In the genomic region with DNA sequence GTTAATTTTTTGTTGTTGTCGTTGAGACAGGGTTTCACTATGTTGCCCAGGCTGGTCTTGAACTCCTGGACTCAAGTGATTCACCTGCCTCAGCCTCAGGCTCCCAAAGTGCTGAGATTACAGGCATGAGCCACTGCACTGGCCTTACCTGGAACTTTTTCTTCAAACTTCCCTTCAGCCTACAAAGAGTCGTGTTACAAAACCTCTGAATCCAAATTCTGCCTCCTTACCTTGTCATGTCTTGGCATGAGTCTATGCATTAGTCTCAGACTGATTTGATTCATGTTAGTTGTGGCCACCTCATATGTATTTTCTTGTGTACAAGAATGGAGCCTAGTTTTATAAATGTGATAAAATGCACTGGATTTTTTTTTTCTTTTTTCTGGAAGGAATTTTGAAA, we compare ENCODE assay signal across 31 cellular contexts.
"Had no signal": no experiment of that assay in that cellular context is flagged by ENCODE, and none has a peak within 500 bp of the region (broad histone marks: within the 10 kb centered on the region; RNA-seq: fewer than 3 reads in every experiment).

No MANE protein-coding gene starts in this region.

- H3K9me3 ChIP-seq: neutrophil, ovary, testis, thyroid gland, transverse colon, upper lobe of left lung, vagina had no signal

- H2AFZ ChIP-seq: neural progenitor cell had no signal

- H3K4me3 Mint-ChIP-seq: immature natural killer cell; naive thymus-derived CD8-positive, alpha-beta T cell; nephron progenitor cell; neural progenitor cell; stimulated activated naive B cell treated with anti-CD40 and anti-IgM and Interleukin-4, amounts not matched to agents 10 μg/mL and 1 μg/mL and 100 μg/mL, for 72 hours had no signal

- H3K27ac Mint-ChIP-seq: immature natural killer cell; naive thymus-derived CD8-positive, alpha-beta T cell; nephron progenitor cell; neural progenitor cell; progenitor cell of endocrine pancreas; stimulated activated naive B cell treated with anti-CD40 and anti-IgM and Interleukin-4, amounts not matched to agents 10 μg/mL and 1 μg/mL and 100 μg/mL, for 72 hours had no signal

- H3K27ac ChIP-seq: left lung, lower lobe of right lung, neural progenitor cell, neutrophil, ovary, skin epidermis, stomach, testis, thyroid gland, transverse colon, upper lobe of left lung, vagina had no signal

- H3K4me2 ChIP-seq: neural progenitor cell had no signal

- H3K27me3 Mint-ChIP-seq: naive thymus-derived CD8-positive, alpha-beta T cell; progenitor cell of endocrine pancreas; stimulated activated naive B cell treated with anti-CD40 and anti-IgM and Interleukin-4, amounts not matched to agents 10 μg/mL and 1 μg/mL and 100 μg/mL, for 72 hours had no signal

- ATAC-seq: left colon; left lung; lower lobe of right lung; naive thymus-derived CD8-positive, alpha-beta T cell; right cardiac atrium; sciatic nerve; stimulated activated naive B cell treated with anti-CD40 and anti-IgM and Interleukin-4, amounts not matched to agents 10 μg/mL and 1 μg/mL and 100 μg/mL, for 72 hours; stimulated activated naive CD8-positive, alpha-beta T cell treated with anti-CD3 and anti-CD28 coated beads, Interleukin-15, Interleukin-2, amounts not matched to agents 100 U/mL and 50 U/mL, for 24 hours had no signal

- H3K36me3 ChIP-seq: left lung, lower lobe of right lung, neutrophil, ovary, stomach, thyroid gland, transverse colon, upper lobe of left lung, vagina had no signal

- H3K4me1 ChIP-seq: left lung, lower lobe of right lung, neural progenitor cell, stomach, testis, thyroid gland, transverse colon, upper lobe of left lung, vagina had no signal

- FAIRE-seq: islet of Langerhans, kidney had no signal

- H3K27me3 ChIP-seq: left lung, neural progenitor cell, neutrophil, ovary, stomach, testis, thyroid gland, transverse colon, upper lobe of left lung, vagina had no signal

- H3K4me3 ChIP-seq: left lung, lower lobe of right lung, neural progenitor cell, ovary, skin epidermis, stomach, testis, thyroid gland, transverse colon, upper lobe of left lung, vagina had no signal

- DNase-seq: hypothalamus; immature natural killer cell; kidney; left colon; left lung; lower lobe of right lung; mesendoderm; midbrain; naive thymus-derived CD8-positive, alpha-beta T cell; nephron progenitor cell; occipital lobe; ovary; right cardiac atrium; stimulated activated CD4-positive, alpha-beta T cell treated with anti-CD3 and anti-CD28 coated beads, Interleukin-12 subunit alpha, Interleukin-12 subunit beta, amount 100 ng/mL, for 4 hours; stimulated activated CD4-positive, alpha-beta T cell treated with anti-CD3 and anti-CD28 coated beads, Interleukin-15, amount 100 ng/mL, for 24 hours; stimulated activated CD4-positive, alpha-beta T cell treated with anti-CD3 and anti-CD28 coated beads, Interleukin-2, amount 100 ng/mL, for 24 hours; stimulated activated CD4-positive, alpha-beta T cell treated with anti-CD3 and anti-CD28 coated beads, Interleukin-4, amount 100 ng/mL, for 1 hour; stimulated activated naive B cell treated with anti-CD40 and anti-IgM and Interleukin-4, amounts not matched to agents 10 μg/mL and 1 μg/mL and 100 μg/mL, for 72 hours; stimulated activated naive CD8-positive, alpha-beta T cell treated with anti-CD3 and anti-CD28 coated beads, Interleukin-15, Interleukin-2, amounts not matched to agents 100 U/mL and 50 U/mL, for 24 hours; stomach; testis; thyroid gland; transverse colon had no signal

- H3K4me1 Mint-ChIP-seq: immature natural killer cell; naive thymus-derived CD8-positive, alpha-beta T cell; nephron progenitor cell; neural progenitor cell; stimulated activated naive B cell treated with anti-CD40 and anti-IgM and Interleukin-4, amounts not matched to agents 10 μg/mL and 1 μg/mL and 100 μg/mL, for 72 hours had no signal

- H3K36me3 Mint-ChIP-seq: immature natural killer cell had no signal
